In the genomic region with DNA sequence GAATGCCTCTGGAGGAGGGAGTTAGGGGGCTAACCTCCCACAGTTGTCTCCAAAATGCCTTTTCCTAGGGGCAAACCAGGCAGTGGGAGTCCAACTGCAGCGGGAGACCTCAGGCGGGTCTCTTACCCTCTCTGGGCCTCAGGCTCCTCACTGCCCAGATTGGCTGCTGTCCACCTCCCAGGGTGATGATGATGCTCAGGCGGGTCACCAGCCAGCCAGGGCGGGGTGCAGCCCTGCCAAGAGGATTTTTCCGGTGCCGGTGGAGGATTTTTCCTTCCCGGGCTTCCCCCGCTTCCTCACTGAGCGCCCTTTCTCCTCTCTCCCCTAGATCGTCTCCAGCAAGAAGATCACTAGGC, we compare ENCODE assay signal across 2 cellular contexts.
TF ChIP-seq lines count a peak whose summit lies in the region.

No MANE protein-coding gene starts in this region.

TF ChIP-seq in SK-N-SH, 30 proteins besides CTCF, POLR2A, EP300 and RAD21:
- no peak for TF ChIP-seq POLR2AphosphoS5 (IDR thresholded peaks at IDR 0.05; ENCODE audit: low read depth, low read length)
- TF ChIP-seq, protein P1, sequence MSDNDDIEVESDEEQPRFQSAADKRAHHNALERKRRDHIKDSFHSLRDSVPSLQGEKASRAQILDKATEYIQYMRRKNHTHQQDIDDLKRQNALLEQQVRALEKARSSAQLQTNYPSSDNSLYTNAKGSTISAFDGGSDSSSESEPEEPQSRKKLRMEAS (IDR thresholded peaks at IDR 0.05; ENCODE audit: low read depth) = no peak
- no peak for TF ChIP-seq JUND (IDR thresholded peaks at IDR 0.05)
- no peak for TF ChIP-seq NRF1 (IDR thresholded peaks at IDR 0.05; ENCODE audit: low read depth, low read length)
- no peak for TF ChIP-seq YY1 (IDR thresholded peaks at IDR 0.05; ENCODE audit: low read depth)
- TF ChIP-seq PBX3 (IDR thresholded peaks at IDR 0.05) = no peak
- no peak for TF ChIP-seq TEAD4 (IDR thresholded peaks at IDR 0.05; ENCODE audit: borderline replicate concordance, insufficient read depth)
- TF ChIP-seq MEF2A (IDR thresholded peaks at IDR 0.05; ENCODE audit: borderline replicate concordance, low read depth) = no peak
- no peak for TF ChIP-seq TCF12 (IDR thresholded peaks at IDR 0.05)
- no peak for TF ChIP-seq RFX5 (IDR thresholded peaks at IDR 0.05; ENCODE audit: low read length)
- TF ChIP-seq GATA2 (CRISPR knock-in tag; IDR thresholded peaks at IDR 0.05) = no peak

TF ChIP-seq in H1, 55 proteins besides CTCF, POLR2A, EP300 and RAD21:
- no peak for TF ChIP-seq CHD2 (IDR thresholded peaks at IDR 0.05; ENCODE audit: low read length)
- TF ChIP-seq PHF8 (conservative IDR thresholded peaks at IDR 0.05; ENCODE audit: low read depth, low read length) = no peak
TF ChIP-seq in H1: peak in this region for 0.
